In genomic region chr7:151057989-151058765, GRCh38 we compare ENCODE assay signal across 1 cellular context.
TF ChIP-seq lines count a peak whose summit lies in the region.

No MANE protein-coding gene starts in this region.

TF ChIP-seq in IMR-90, 13 proteins besides CTCF, POLR2A, EP300 and RAD21 (continued from another document):
- peak; percentile 70; the same call in 1 of the 2 replicates for TF ChIP-seq MXI1 (IDR thresholded peaks at IDR 0.05; ENCODE audit: borderline replicate concordance, low read depth, low read length)
- TF ChIP-seq RCOR1 (IDR thresholded peaks at IDR 0.05; ENCODE audit: insufficient replicate concordance, low read length) = peak; percentile 81
- peak; percentile 95 for TF ChIP-seq BHLHE40 (IDR thresholded peaks at IDR 0.05; ENCODE audit: low read depth, low read length)
- peak; percentile 26; the same call in 1 of the 2 replicates for TF ChIP-seq MAZ (IDR thresholded peaks at IDR 0.05; ENCODE audit: borderline replicate concordance, low read depth, low read length)
